Comparison of ENCODE assay signal across 1 cellular context in the genomic region with DNA sequence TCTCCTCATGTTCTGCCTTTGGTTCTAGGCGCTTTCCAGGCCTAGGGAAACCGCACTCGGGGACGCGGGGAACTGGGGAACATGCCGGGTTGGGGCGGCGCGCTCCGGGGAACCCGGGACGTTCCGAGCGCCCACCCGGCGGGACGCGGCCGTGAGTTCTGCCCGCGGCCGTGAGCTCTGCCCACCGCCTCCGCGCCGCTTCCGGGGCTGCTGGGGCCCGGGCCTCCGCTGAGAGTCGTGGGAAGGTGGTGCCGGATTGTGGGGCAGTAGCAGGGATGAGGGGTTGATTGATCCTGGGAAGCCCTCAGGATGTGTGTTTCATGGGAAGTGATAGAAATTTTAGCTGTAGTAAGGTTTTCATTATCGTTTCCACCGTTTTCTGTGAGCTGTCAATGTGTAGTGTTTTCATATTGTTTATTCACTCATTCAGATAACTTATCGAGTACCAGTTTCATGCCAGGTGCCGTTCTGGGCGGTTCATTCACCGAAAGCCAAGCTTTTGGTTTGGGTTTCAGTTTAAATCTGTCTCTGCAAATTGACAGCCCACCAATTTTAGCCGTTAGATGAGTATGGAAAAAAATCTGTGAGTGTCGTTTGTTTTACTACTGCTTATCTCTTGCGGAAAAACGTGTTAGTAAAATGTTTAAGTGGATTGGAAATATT.
TF ChIP-seq lines count a peak whose summit lies in the region.

No MANE protein-coding gene starts in this region.

TF ChIP-seq in IMR-90, 13 proteins besides CTCF, POLR2A, EP300 and RAD21:
- TF ChIP-seq MXI1 (IDR thresholded peaks at IDR 0.05; ENCODE audit: borderline replicate concordance, low read depth, low read length) = 0 out of 2 replicates have a peak, but pooled peaks have one; percentile 15
- no peak for TF ChIP-seq SMC3 (IDR thresholded peaks at IDR 0.05; ENCODE audit: low read depth, low read length)
- no peak for TF ChIP-seq ELK1 (IDR thresholded peaks at IDR 0.05; ENCODE audit: borderline replicate concordance, low read depth, low read length)
- TF ChIP-seq CEBPB (IDR thresholded peaks at IDR 0.05; ENCODE audit: low read depth, low read length) = no peak
